23 cellular contexts compared by ENCODE assay signal in the genomic region with DNA sequence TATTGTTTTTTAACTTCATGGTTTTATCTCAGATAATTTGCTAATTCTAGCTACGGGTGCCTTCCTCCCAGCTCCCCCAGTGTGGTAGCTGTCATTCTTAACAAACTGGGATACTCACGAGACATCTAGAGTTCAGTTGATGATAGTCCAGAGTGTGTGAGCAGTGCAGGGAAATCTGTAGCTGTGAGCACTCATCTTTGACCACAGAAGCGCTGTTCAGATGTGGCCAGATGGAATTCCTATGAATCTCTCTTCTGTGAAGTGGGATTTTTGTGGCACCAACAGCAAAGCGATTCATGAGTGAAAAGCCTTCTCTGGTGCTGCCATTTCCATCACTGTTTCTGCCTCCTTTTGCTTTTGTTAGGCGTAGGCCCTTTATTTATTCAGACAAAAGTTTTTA.
"Had no signal": no experiment of that assay in that cellular context is flagged by ENCODE, and none has a peak within 500 bp of the region (broad histone marks: within the 10 kb centered on the region; RNA-seq: fewer than 3 reads in every experiment).

No MANE protein-coding gene starts in this region.

- H3K9me3 ChIP-seq: body of pancreas, mucosa of descending colon, stomach, suprapubic skin, transverse colon had no signal

- ATAC-seq: activated CD4-positive, CD25-positive, alpha-beta regulatory T cell treated with anti-CD3 and anti-CD28 coated beads, Interleukin-2, amount 50 U/mL, for 24 hours; activated naive CD8-positive, alpha-beta T cell treated with anti-CD3 and anti-CD28 coated beads, Interleukin-2, amount 50 U/mL, for 24 hours; activated T-cell treated with anti-CD3 and anti-CD28 coated beads, Interleukin-2, amount 50 U/mL, for 72 hours; body of pancreas; left ventricle myocardium superior; mucosa of descending colon; stimulated activated memory B cell treated with anti-CD40 and anti-IgM and Interleukin-4, amounts not matched to agents 10 μg/mL and 1 μg/mL and 100 μg/mL, for 72 hours had no signal

- H3K4me3 ChIP-seq: body of pancreas, cardiac muscle cell, mucosa of descending colon, stomach, suprapubic skin, transverse colon had no signal

- DNase-seq: activated CD4-positive, alpha-beta memory T cell treated with anti-CD3 and anti-CD28 coated beads, Interleukin-2, amount 10 ng/mL, durations not matched to agents 7 days and 5 days; activated CD4-positive, alpha-beta T cell treated with anti-CD3 and anti-CD28 coated beads, Interleukin-2, amount 10 ng/mL, durations not matched to agents 24 days and 14 days; activated effector memory CD4-positive, alpha-beta T cell treated with Interleukin-2 at 50 U/mL for 16 hours; activated naive CD4-positive, alpha-beta T cell treated with anti-CD3 and anti-CD28 coated beads, Interleukin-2, amount 10 ng/mL, durations not matched to agents 7 days and 5 days; activated naive CD8-positive, alpha-beta T cell treated with anti-CD3 and anti-CD28 coated beads, Interleukin-2, amount 50 U/mL, for 24 hours; activated T-cell treated with anti-CD3 and anti-CD28 coated beads, Interleukin-2, amount 50 U/mL, for 72 hours; body of pancreas; cortex of kidney; endodermal cell; kidney; left ventricle myocardium superior; mucosa of descending colon; nucleus accumbens; posterior cingulate gyrus; small intestine; stimulated activated CD4-positive, alpha-beta T cell treated with anti-CD3 and anti-CD28 coated beads, Interleukin-15, amount 100 ng/mL, for 24 hours; stomach; transverse colon had no signal

- H3K36me3 ChIP-seq: cardiac muscle cell, stomach, suprapubic skin, transverse colon had no signal

- H3K4me1 ChIP-seq: body of pancreas had no signal

- H3K27ac ChIP-seq: body of pancreas, cardiac muscle cell, stomach, suprapubic skin, transverse colon, VCaP had no signal

- H3K27me3 ChIP-seq: body of pancreas, cardiac muscle cell, stomach, suprapubic skin, transverse colon had no signal
